In the genomic region with DNA sequence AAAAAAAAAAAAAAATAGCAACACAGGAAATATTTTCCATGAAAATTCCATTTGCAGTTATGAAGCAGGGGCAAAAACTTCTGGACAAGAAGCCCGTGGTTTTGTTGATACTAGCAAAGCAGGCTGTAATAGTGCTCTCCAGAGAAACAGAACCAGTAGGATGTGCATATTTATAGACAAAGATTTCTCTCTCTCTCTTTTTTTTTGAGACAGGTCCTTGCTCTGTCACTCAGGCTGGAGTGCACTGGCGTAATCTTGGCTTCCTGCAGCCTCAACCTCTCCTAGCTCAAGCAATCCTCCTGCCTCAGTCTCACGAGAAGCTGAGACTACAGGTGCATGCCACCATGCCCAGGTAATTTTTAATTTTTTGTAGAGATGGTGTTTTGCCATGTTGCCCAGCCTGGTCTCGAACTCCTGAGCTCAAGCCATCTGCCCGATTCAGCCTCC, we compare ENCODE assay signal across 8 cellular contexts.
DNase-seq lines count a peak whose midpoint lies in the region; ATAC-seq and TF ChIP-seq lines count a peak whose summit lies in the region.

No MANE protein-coding gene starts in this region.

- peaks cover 42% of the 10 kb centered on the region for H3K4me1 ChIP-seq in CD8-positive, alpha-beta T cell (ENCODE audit: insufficient read depth, low read length)
- H3K4me1 ChIP-seq in OCI-LY7 (ENCODE audit: insufficient read depth, low read length, poor library complexity, severe bottlenecking) (peaks cover 83% of the 10 kb centered on the region), endodermal cell (ENCODE audit: control insufficient read depth, insufficient read depth, low read length) (peaks cover 18% of the 10 kb centered on the region), ovary (ENCODE audit: insufficient read depth) (peaks cover 16% of the 10 kb centered on the region)

- H3K9me2 ChIP-seq in OCI-LY7 (ENCODE audit: insufficient read depth, low read length): no peaks in the 10 kb centered on the region

- H3K36me3 ChIP-seq in CD8-positive, alpha-beta T cell (ENCODE audit: insufficient read depth, low read length): no peaks in the 10 kb centered on the region
- H3K36me3 ChIP-seq in OCI-LY7 (ENCODE audit: insufficient read depth, low read length): no peaks in the 10 kb centered on the region
- no peaks in the 10 kb centered on the region for H3K36me3 ChIP-seq in endodermal cell (ENCODE audit: control insufficient read depth, insufficient read depth, low read length)
- H3K36me3 ChIP-seq in ovary: no peaks in the 10 kb centered on the region

- no peak for TF ChIP-seq CTCF in CD8-positive, alpha-beta T cell (IDR thresholded peaks at IDR 0.05)
- no peak for TF ChIP-seq CTCF in OCI-LY7 (conservative IDR thresholded peaks at IDR 0.05; ENCODE audit: low read length)
- TF ChIP-seq CTCF in endodermal cell (conservative IDR thresholded peaks at IDR 0.05): no peak
- TF ChIP-seq CTCF in ovary (IDR thresholded peaks at IDR 0.05): no peak
- no peak for TF ChIP-seq CTCF in GM10248 (IDR thresholded peaks at IDR 0.05; ENCODE audit: control extremely low read depth, extremely low read depth, low read depth, missing control alignments)

- H3K9me3 ChIP-seq in CD8-positive, alpha-beta T cell (ENCODE audit: low read length): no peaks in the 10 kb centered on the region
- H3K9me3 ChIP-seq in OCI-LY7 (ENCODE audit: low read length) (no peaks in the 10 kb centered on the region), endodermal cell (ENCODE audit: control insufficient read depth, low read length) (no peaks in the 10 kb centered on the region), ovary (no peaks in the 10 kb centered on the region)

- H4K20me1 ChIP-seq in OCI-LY7 (ENCODE audit: insufficient read depth, low read length): no peaks in the 10 kb centered on the region

- CTCF ChIA-PET in CD8-positive, alpha-beta T cell (lab: Charles Lee): interaction anchor here (1.0 to 3.2 kb wide), 7 partner anchors 11 to 85 kb away, joined by 3 to 16 read pairs (median 3); no protein-coding TSS in a partner anchor
- CTCF ChIA-PET in OCI-LY7 (lab: Charles Lee; ENCODE audit: unreplicated experiment): interaction anchor here (0.6 to 2.6 kb wide), 2 partner anchors 11 to 24 kb away, joined by 8 to 14 read pairs; no protein-coding TSS in a partner anchor
- CTCF ChIA-PET in GM10248 (lab: Yijun Ruan, JAX): interaction anchor here (1.2 to 5.2 kb wide), 3 partner anchors 11 to 23 kb away, joined by 4 to 36 read pairs (median 6); no protein-coding TSS in a partner anchor

- H3K4me2 ChIP-seq in OCI-LY7 (ENCODE audit: low read length): peak overlapping the region; percentile 90

- H3K4me3 Mint-ChIP-seq in CD8-positive, alpha-beta T cell: peak overlapping the region; percentile 8
- no peak overlapping the region for H3K4me3 Mint-ChIP-seq in endodermal cell

- H3K4me3 ChIP-seq in CD8-positive, alpha-beta T cell (ENCODE audit: low read depth, low read length): no peak overlapping the region
- H3K4me3 ChIP-seq in OCI-LY7 (ENCODE audit: low read depth, low read length, poor library complexity, severe bottlenecking): peak overlapping the region; percentile 62
- H3K4me3 ChIP-seq in endodermal cell (ENCODE audit: low read length): no peak overlapping the region
- H3K4me3 ChIP-seq in ovary: no peak overlapping the region

- no peak for TF ChIP-seq POLR2A in ovary (IDR thresholded peaks at IDR 0.05)

- 94 to 98% methylated on average over 5 of the region's 5 CpGs for WGBS in endodermal cell (ENCODE audit: insufficient coverage in 1 of 2, insufficient read length in 1 of 2), 2 experiments
- WGBS in ovary, 3 donors: 43 to 60% (median 49%) methylated on average over 5 of the region's 5 CpGs

- H3K79me2 ChIP-seq in OCI-LY7 (ENCODE audit: insufficient read depth, low read depth, low read length): peaks cover 18% of the 10 kb centered on the region; the same call in 1 of the 2 replicates

- H3K9ac ChIP-seq in endodermal cell (ENCODE audit: extremely low read depth, low read length, poor library complexity, severe bottlenecking): no peak overlapping the region

- no TSS peak for BruUV-seq in OCI-LY7 (replicated peaks; lab: Mats Ljungman, UMichigan)

- DNase-seq in CD8-positive, alpha-beta T cell: no peak
- DNase-seq in OCI-LY7 (ENCODE audit: low spot score): peak; percentile 65
- DNase-seq in endodermal cell: no peak
- no peak for DNase-seq in ovary
- DNase-seq in DMS53 (lab: John Stamatoyannopoulos, UW): no peak
- DNase-seq in GM10248 (ENCODE audit: extremely low spot score): no peak

- no peak for TF ChIP-seq EP300 in ovary (IDR thresholded peaks at IDR 0.05)

- no peak for ATAC-seq in CD8-positive, alpha-beta T cell
- no peak for ATAC-seq in GM19328 (IDR thresholded peaks at IDR 0.05; ENCODE audit: unreplicated experiment)
- ATAC-seq in GM21723 (IDR thresholded peaks at IDR 0.05; ENCODE audit: unreplicated experiment): no peak

- H3K27ac Mint-ChIP-seq in CD8-positive, alpha-beta T cell: peak overlapping the region; percentile 96
- no peak overlapping the region for H3K27ac Mint-ChIP-seq in endodermal cell

- H3K27me3 ChIP-seq in CD8-positive, alpha-beta T cell (ENCODE audit: insufficient read depth, low read length): no peaks in the 10 kb centered on the region
- no peaks in the 10 kb centered on the region for H3K27me3 ChIP-seq in endodermal cell (ENCODE audit: control insufficient read depth, insufficient read depth, low read length, poor library complexity, severe bottlenecking)
- H3K27me3 ChIP-seq in ovary: no peaks in the 10 kb centered on the region

- H3K27ac ChIP-seq in CD8-positive, alpha-beta T cell (ENCODE audit: low read depth, low read length): peak overlapping the region; percentile 80
- H3K27ac ChIP-seq in OCI-LY7 (ENCODE audit: low read depth, low read length, poor library complexity, severe bottlenecking) (peak overlapping the region; percentile 99), endodermal cell (ENCODE audit: low read depth, low read length) (peak overlapping the region; percentile 92), ovary (peak overlapping the region; percentile 58 to 86)

- intact Hi-C loops in CD8-positive, alpha-beta T cell (cut with DNase I, micrococcal nuclease): loop anchor here in 1 of 2 experiments (1.0 kb wide), 3 partner anchors 10 to 49 kb away; no protein-coding TSS in a partner anchor
- intact Hi-C loops in OCI-LY7 (cut with micrococcal nuclease; ENCODE audit: unreplicated experiment): loop anchor here (1.0 kb wide), 3 partner anchors 24 to 71 kb away; no protein-coding TSS in a partner anchor
- intact Hi-C loops in ovary (cut with DNase I): loop anchor here in 2 of 4 donors (5.0 kb wide), 2 partner anchors 44 to 74 kb away; no protein-coding TSS in a partner anchor

- H2AFZ ChIP-seq in OCI-LY7 (ENCODE audit: low read length): peak overlapping the region; percentile 60; the same call in 1 of the 2 replicates

- no peaks in the 10 kb centered on the region for H3K36me3 Mint-ChIP-seq in CD8-positive, alpha-beta T cell
- H3K36me3 Mint-ChIP-seq in endodermal cell (ENCODE audit: low read depth): no peaks in the 10 kb centered on the region

- POLR2A ChIA-PET in CD8-positive, alpha-beta T cell (lab: Charles Lee): interaction anchor here (0.6 to 6.8 kb wide), 13 partner anchors 9 to 82 kb away, joined by 3 to 148 read pairs (median 7); a partner anchor contains a TSS
- POLR2A ChIA-PET in OCI-LY7 (lab: Charles Lee) (interaction anchor here (0.6 to 7.5 kb wide), 14 partner anchors 8 to 1842 kb away, joined by 3 to 205 read pairs (median 4); a partner anchor contains a TSS), GM10248 (lab: Yijun Ruan, JAX) (interaction anchor here (0.6 to 3.7 kb wide), 5 partner anchors 24 to 67 kb away, joined by 3 to 42 read pairs (median 10); a partner anchor contains a TSS)

- H3K9me3 Mint-ChIP-seq in CD8-positive, alpha-beta T cell: no peaks in the 10 kb centered on the region
- no peaks in the 10 kb centered on the region for H3K9me3 Mint-ChIP-seq in endodermal cell

- H3K4me1 Mint-ChIP-seq in CD8-positive, alpha-beta T cell (ENCODE audit: low read depth): peaks cover 48% of the 10 kb centered on the region
- peaks cover 27% of the 10 kb centered on the region for H3K4me1 Mint-ChIP-seq in endodermal cell

- no peaks in the 10 kb centered on the region for H3K27me3 Mint-ChIP-seq in CD8-positive, alpha-beta T cell (ENCODE audit: low read depth)
- H3K27me3 Mint-ChIP-seq in endodermal cell (ENCODE audit: insufficient read depth): no peaks in the 10 kb centered on the region
